Comparison of ENCODE assay signal across 1 cellular context in the genomic region with DNA sequence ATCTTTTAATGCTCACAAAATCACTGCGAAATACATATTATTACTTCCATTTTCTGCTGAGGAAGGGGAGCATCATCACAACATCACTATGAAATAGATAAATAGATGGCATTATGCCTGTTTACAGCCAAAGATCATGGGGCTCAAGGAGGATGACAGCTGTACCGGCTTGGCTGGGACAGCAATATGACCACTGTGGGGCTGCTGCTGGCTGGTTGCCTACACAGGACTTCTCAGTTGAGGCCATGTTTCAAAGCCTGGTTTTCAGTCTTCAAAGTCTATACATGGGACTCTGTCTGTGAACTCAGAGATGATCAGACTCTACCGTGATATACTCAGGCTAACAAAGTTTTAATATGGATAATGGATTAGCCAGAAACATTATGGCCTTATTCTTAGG.
TF ChIP-seq lines count a peak whose summit lies in the region.

No MANE protein-coding gene starts in this region.

TF ChIP-seq in IMR-90, 13 proteins besides CTCF, POLR2A, EP300 and RAD21:
- TF ChIP-seq MXI1 (IDR thresholded peaks at IDR 0.05; ENCODE audit: borderline replicate concordance, low read depth, low read length) (no peak), RFX5 (IDR thresholded peaks at IDR 0.05; ENCODE audit: low read depth, low read length) (no peak), CEBPB (IDR thresholded peaks at IDR 0.05; ENCODE audit: low read depth, low read length) (no peak), FOS (IDR thresholded peaks at IDR 0.05; ENCODE audit: low read depth, low read length) (no peak), NFE2L2 (IDR thresholded peaks at IDR 0.05; ENCODE audit: low read depth, low read length) (no peak), SMC3 (IDR thresholded peaks at IDR 0.05; ENCODE audit: low read depth, low read length) (no peak), CHD1 (IDR thresholded peaks at IDR 0.05; ENCODE audit: low read depth, low read length) (no peak), MAZ (IDR thresholded peaks at IDR 0.05; ENCODE audit: borderline replicate concordance, low read depth, low read length) (no peak), BHLHE40 (IDR thresholded peaks at IDR 0.05; ENCODE audit: low read depth, low read length) (no peak), RCOR1 (IDR thresholded peaks at IDR 0.05; ENCODE audit: insufficient replicate concordance, low read length) (no peak), MAFK (IDR thresholded peaks at IDR 0.05; ENCODE audit: low read depth, low read length) (no peak)
- TF ChIP-seq, protein P1, sequence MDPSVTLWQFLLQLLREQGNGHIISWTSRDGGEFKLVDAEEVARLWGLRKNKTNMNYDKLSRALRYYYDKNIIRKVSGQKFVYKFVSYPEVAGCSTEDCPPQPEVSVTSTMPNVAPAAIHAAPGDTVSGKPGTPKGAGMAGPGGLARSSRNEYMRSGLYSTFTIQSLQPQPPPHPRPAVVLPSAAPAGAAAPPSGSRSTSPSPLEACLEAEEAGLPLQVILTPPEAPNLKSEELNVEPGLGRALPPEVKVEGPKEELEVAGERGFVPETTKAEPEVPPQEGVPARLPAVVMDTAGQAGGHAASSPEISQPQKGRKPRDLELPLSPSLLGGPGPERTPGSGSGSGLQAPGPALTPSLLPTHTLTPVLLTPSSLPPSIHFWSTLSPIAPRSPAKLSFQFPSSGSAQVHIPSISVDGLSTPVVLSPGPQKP (IDR thresholded peaks at IDR 0.05; ENCODE audit: borderline replicate concordance, low read depth, low read length), result no peak
- TF ChIP-seq, protein P2, sequence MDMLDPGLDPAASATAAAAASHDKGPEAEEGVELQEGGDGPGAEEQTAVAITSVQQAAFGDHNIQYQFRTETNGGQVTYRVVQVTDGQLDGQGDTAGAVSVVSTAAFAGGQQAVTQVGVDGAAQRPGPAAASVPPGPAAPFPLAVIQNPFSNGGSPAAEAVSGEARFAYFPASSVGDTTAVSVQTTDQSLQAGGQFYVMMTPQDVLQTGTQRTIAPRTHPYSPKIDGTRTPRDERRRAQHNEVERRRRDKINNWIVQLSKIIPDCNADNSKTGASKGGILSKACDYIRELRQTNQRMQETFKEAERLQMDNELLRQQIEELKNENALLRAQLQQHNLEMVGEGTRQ (IDR thresholded peaks at IDR 0.05; ENCODE audit: low read depth, low read length), result no peak
